In the genomic region with DNA sequence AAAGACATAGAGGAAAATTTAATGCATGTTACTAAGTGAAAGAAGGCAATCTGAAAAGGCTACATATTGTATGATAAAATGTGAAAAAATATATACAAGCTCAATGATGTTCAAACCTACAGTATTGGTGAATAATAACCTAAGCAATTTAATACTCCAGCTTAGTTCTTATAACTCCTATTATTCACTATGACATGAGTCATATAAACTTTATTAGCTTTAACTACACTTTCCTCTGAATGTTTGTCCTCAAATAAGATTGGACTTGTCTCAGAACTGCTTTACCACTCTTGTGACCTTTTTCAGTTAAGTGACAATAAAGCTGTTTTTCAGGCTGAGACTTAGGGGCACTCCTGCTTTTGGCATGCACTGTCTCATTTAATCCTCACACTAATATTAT, we compare ENCODE assay signal across 17 cellular contexts. TPM values are rescaled to one million over a fixed set of nuclear protein-coding genes. Genes with fewer than 3 reads are reported as not detected.
A peak's percentile ranks its signal among the peaks of the same experiment; 100 is the strongest.
DNase-seq lines count a peak whose midpoint lies in the region; ATAC-seq and TF ChIP-seq lines count a peak whose summit lies in the region.
"Had no signal": no experiment of that assay in that cellular context is flagged by ENCODE, and none has a peak within 500 bp of the region (broad histone marks: within the 10 kb centered on the region; RNA-seq: fewer than 3 reads in every experiment).

No MANE protein-coding gene starts in this region.

- H3K9me3 Mint-ChIP-seq in osteocyte (ENCODE audit: unreplicated experiment): no peaks in the 10 kb centered on the region
- H3K9me3 Mint-ChIP-seq: activated naive CD8-positive, alpha-beta T cell treated with anti-CD3 and anti-CD28 coated beads, Interleukin-2, amount 10 ng/mL, durations not matched to agents 7 days and 5 days; stimulated activated effector memory CD8-positive, alpha-beta T cell treated with anti-CD3 and anti-CD28 coated beads, Interleukin-12 subunit alpha, Interleukin-12 subunit beta, amount 100 ng/mL, for 72 hours had no signal

- peaks cover 22% of the 10 kb centered on the region for H3K4me1 Mint-ChIP-seq in osteocyte (ENCODE audit: unreplicated experiment)

- no peaks in the 10 kb centered on the region for H3K9me2 ChIP-seq in GM23248 (ENCODE audit: insufficient read depth)
- H3K9me2 ChIP-seq in hepatocyte (replicated peaks; ENCODE audit: insufficient read depth): no peaks in the 10 kb centered on the region

- H2AFZ ChIP-seq in GM23248 (no peak overlapping the region), hepatocyte (no peak overlapping the region)

- TF ChIP-seq EP300 in stomach (IDR thresholded peaks at IDR 0.05): no peak

- ATAC-seq in SK-N-SH treated with all-trans-retinoic acid at 6 μM for 48 hours: peak; percentile 53
- ATAC-seq: activated CD4-positive, alpha-beta T cell treated with anti-CD3 and anti-CD28 coated beads for 36 hours; HepG2; stimulated activated effector memory CD8-positive, alpha-beta T cell treated with anti-CD3 and anti-CD28 coated beads, Interleukin-12 subunit alpha, Interleukin-12 subunit beta, amount 100 ng/mL, for 72 hours had no signal

- in situ Hi-C loops in GM23248 (cut with MboI): no loop called here

- H3K36me3 ChIP-seq in GM23248 (ENCODE audit: low read depth) (peaks cover 5% of the 10 kb centered on the region; the same call in 1 of the 2 replicates), hepatocyte (replicated peaks; ENCODE audit: insufficient read depth, low read depth) (no peaks in the 10 kb centered on the region), stomach (peaks cover 0 to 10% (median 9%) of the 10 kb centered on the region in 4 donors)

- intact Hi-C loops in stomach (cut with DNase I; ENCODE audit: low total_unique reads): no loop called here

- H3K27ac Mint-ChIP-seq in osteocyte (ENCODE audit: unreplicated experiment): no peak overlapping the region
- H3K27ac Mint-ChIP-seq: activated CD4-positive, alpha-beta T cell treated with anti-CD3 and anti-CD28 coated beads for 36 hours; activated naive CD8-positive, alpha-beta T cell treated with anti-CD3 and anti-CD28 coated beads, Interleukin-2, amount 10 ng/mL, durations not matched to agents 7 days and 5 days; stimulated activated effector memory CD8-positive, alpha-beta T cell treated with anti-CD3 and anti-CD28 coated beads, Interleukin-12 subunit alpha, Interleukin-12 subunit beta, amount 100 ng/mL, for 72 hours had no signal

- H3K4me3 ChIP-seq in GM23248: no peak overlapping the region
- no peak overlapping the region for H3K4me3 ChIP-seq in hepatocyte
- H3K4me3 ChIP-seq in stomach: no peak overlapping the region
- H3K4me3 ChIP-seq: upper lobe of right lung had no signal

- H3K36me3 Mint-ChIP-seq in osteocyte (ENCODE audit: unreplicated experiment): peaks cover 6% of the 10 kb centered on the region

- no peaks in the 10 kb centered on the region for H3K27me3 Mint-ChIP-seq in osteocyte (ENCODE audit: unreplicated experiment)
- H3K27me3 Mint-ChIP-seq: activated CD4-positive, alpha-beta T cell treated with anti-CD3 and anti-CD28 coated beads for 36 hours; activated naive CD8-positive, alpha-beta T cell treated with anti-CD3 and anti-CD28 coated beads, Interleukin-2, amount 10 ng/mL, durations not matched to agents 7 days and 5 days had no signal

- DNase-seq in GM23248 (peak; percentile 30), hepatocyte (ENCODE audit: low spot score) (no peak), stomach (no peak), NCI-H1694 treated with DMSO at 0.1 percent for 48 hours (lab: John Stamatoyannopoulos, UW) (no peak), cerebellar nuclear complex (lab: John Stamatoyannopoulos, UW) (no peak), osteocyte (ENCODE audit: extremely low spot score, unreplicated experiment) (no peak)
- DNase-seq: activated CD4-positive, alpha-beta T cell treated with anti-CD3 and anti-CD28 coated beads for 36 hours; activated naive CD8-positive, alpha-beta T cell treated with anti-CD3 and anti-CD28 coated beads, Interleukin-2, amount 10 ng/mL, durations not matched to agents 7 days and 5 days; COR-L47; cortex of kidney; NCI-H1417; NCI-H526; retina; upper lobe of right lung had no signal

- TF ChIP-seq POLR2A in stomach (IDR thresholded peaks at IDR 0.05): no peak

- H4K20me1 ChIP-seq in GM23248 (ENCODE audit: insufficient read depth) (no peaks in the 10 kb centered on the region), hepatocyte (ENCODE audit: insufficient read depth, poor library complexity, severe bottlenecking) (no peaks in the 10 kb centered on the region)

- H3K27me3 ChIP-seq in GM23248 (replicated peaks; ENCODE audit: insufficient read depth) (no peaks in the 10 kb centered on the region), hepatocyte (no peaks in the 10 kb centered on the region), stomach (no peaks in the 10 kb centered on the region)
- H3K27me3 ChIP-seq: upper lobe of right lung had no signal

- TF ChIP-seq CTCF in hepatocyte (IDR thresholded peaks at IDR 0.05; ENCODE audit: poor library complexity) (no peak), stomach (IDR thresholded peaks at IDR 0.05) (no peak), osteocyte (IDR thresholded peaks at IDR 0.05) (no peak)

- H3K79me2 ChIP-seq in GM23248 (ENCODE audit: insufficient read depth) (peaks cover 91% of the 10 kb centered on the region), hepatocyte (peaks cover 16% of the 10 kb centered on the region)

- H3K4me1 ChIP-seq in GM23248 (ENCODE audit: insufficient read depth) (peaks cover 13% of the 10 kb centered on the region), hepatocyte (ENCODE audit: insufficient read depth) (peaks cover 8% of the 10 kb centered on the region), stomach (peaks cover 8 to 55% (median 32%) of the 10 kb centered on the region in 4 donors)

- H3K27ac ChIP-seq in GM23248: no peak overlapping the region
- H3K27ac ChIP-seq in hepatocyte: no peak overlapping the region
- peak overlapping the region in 4 of 5 donors; percentile 59 to 79 (median 76) for H3K27ac ChIP-seq in stomach

- H3K4me2 ChIP-seq in GM23248 (ENCODE audit: unreplicated experiment) (peak overlapping the region; percentile 21), hepatocyte (peak overlapping the region; percentile 2)

- H3K9ac ChIP-seq in GM23248: no peak overlapping the region

- peaks cover 5% of the 10 kb centered on the region; the same call in 1 of the 2 replicates for H3F3A ChIP-seq in GM23248 (ENCODE audit: insufficient read depth)

- no peak overlapping the region for H3K4me3 Mint-ChIP-seq in osteocyte (ENCODE audit: unreplicated experiment)
- H3K4me3 Mint-ChIP-seq: activated CD4-positive, alpha-beta T cell treated with anti-CD3 and anti-CD28 coated beads for 36 hours; activated naive CD8-positive, alpha-beta T cell treated with anti-CD3 and anti-CD28 coated beads, Interleukin-2, amount 10 ng/mL, durations not matched to agents 7 days and 5 days; stimulated activated effector memory CD8-positive, alpha-beta T cell treated with anti-CD3 and anti-CD28 coated beads, Interleukin-12 subunit alpha, Interleukin-12 subunit beta, amount 100 ng/mL, for 72 hours had no signal

- no peaks in the 10 kb centered on the region for H3K9me3 ChIP-seq in GM23248 (ENCODE audit: low read depth)
- H3K9me3 ChIP-seq in hepatocyte (ENCODE audit: low read depth): no peaks in the 10 kb centered on the region
- no peaks in the 10 kb centered on the region for H3K9me3 ChIP-seq in stomach
- H3K9me3 ChIP-seq: upper lobe of right lung had no signal

TF ChIP-seq in SK-N-SH treated with all-trans-retinoic acid at 6 μM for 48 hours, 23 proteins besides CTCF, POLR2A, EP300 and RAD21:
- TF ChIP-seq TOX (CRISPR knock-in tag; IDR thresholded peaks at IDR 0.05; ENCODE audit: borderline replicate concordance) (no peak), ZFP3 (CRISPR knock-in tag; IDR thresholded peaks at IDR 0.05) (no peak), TCF4 (CRISPR knock-in tag; IDR thresholded peaks at IDR 0.05; ENCODE audit: borderline replicate concordance) (no peak), ARNTL (CRISPR knock-in tag; IDR thresholded peaks at IDR 0.05; ENCODE audit: borderline replicate concordance, low read depth) (no peak), BACH2 (CRISPR knock-in tag; IDR thresholded peaks at IDR 0.05; ENCODE audit: borderline replicate concordance) (no peak), CSRNP3 (CRISPR knock-in tag; IDR thresholded peaks at IDR 0.05) (no peak)

RNA-seq across cellular contexts. Expression of gene CNST, which starts 50.9 kb away (rescaled TPM):
- 41.7 and 44.5 TPM in 2 replicates for total RNA-seq in GM23248 (2014; rRNA removed; shearing (Covaris generic))
- polyA plus RNA-seq in GM23248 (2016; fragmentation: Nextera tagmentation; extraction: Ambion mirVana) (33.5 and 35.0 TPM in 2 replicates), hepatocyte (6.1 and 7.1 TPM in 2 replicates), stomach (1 to 10 TPM; 4.5 to 6.7 (median 6.1) TPM)
- total RNA-seq in hepatocyte (16.2 and 16.4 TPM in 2 replicates), stomach (10 to 100 TPM; 15.9 to 42.8 (median 38.7) TPM), osteocyte (26.8 and 32.9 TPM in 2 replicates)

RNA-seq across cellular contexts. Expression of gene TFB2M, which starts 51.1 kb away (rescaled TPM):
- 20.6 and 28.8 TPM in 2 replicates for total RNA-seq in GM23248 (2014; rRNA removed; shearing (Covaris generic))
- polyA plus RNA-seq in GM23248 (2016; fragmentation: Nextera tagmentation; extraction: Ambion mirVana) (32.0 and 32.1 TPM in 2 replicates), hepatocyte (13.2 and 14.2 TPM in 2 replicates), stomach (10 to 100 TPM in 1 of 3 donors, 1 to 10 TPM in 2; 5.8 to 12.1 (median 9.7) TPM)
- total RNA-seq in hepatocyte (16.3 and 17.9 TPM in 2 replicates), stomach (10 to 100 TPM in 3 of 5 donors, 1 to 10 TPM in 2; 4.7 to 34.8 (median 13.3) TPM), osteocyte (11.5 and 12.5 TPM in 2 replicates)

Comparison
In these comparisons a context has a peak if more than half of its experiments do, and no peak if none do; other contexts are left out.
1. H3K27ac ChIP-seq: peak in stomach (4 of 5); none in GM23248 (single experiment) and hepatocyte (single experiment).